In the genomic region with DNA sequence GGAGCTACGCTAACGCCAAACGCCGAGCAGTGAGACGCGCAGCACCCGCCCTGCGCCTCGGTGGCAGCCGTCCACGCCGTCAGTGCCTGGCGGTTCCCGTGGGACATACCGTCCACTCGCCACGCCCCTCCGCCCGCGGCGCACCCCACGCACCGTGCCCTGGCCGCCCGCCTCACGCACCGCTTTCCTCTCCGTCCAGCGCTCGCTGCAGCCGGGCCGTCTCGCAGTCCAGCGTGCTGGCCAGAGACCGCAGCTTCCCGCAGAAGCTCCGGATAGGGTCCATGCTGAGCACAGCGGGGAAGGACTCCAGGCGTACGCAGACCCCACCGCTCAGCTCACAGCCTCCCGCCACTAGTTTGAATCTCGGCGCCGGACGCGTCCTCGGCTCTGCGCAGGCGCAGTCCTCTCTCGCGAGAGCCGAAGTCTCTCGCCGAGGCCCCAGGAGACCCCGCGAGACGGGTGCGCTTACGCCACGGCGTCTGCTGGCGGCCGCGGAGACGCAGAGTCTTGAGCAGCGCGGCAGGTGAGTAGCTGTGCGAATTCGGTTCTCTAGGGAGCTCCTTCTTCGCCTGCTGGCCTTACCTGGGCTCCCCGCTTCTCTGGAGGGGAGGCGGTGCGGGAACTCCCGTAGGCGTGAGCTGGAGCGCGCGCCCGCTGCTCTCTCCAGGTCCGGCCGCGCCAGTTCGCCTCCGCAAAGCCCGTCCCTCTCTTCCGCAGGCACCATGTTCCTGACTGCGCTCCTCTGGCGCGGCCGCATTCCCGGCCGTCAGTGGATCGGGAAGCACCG, we compare ENCODE assay signal across 1 cellular context.
TF ChIP-seq lines count a peak whose summit lies in the region.

A gene (plus strand): TSS at position 464 of the 787 bp plus-strand sequence. CDS start 259 bp downstream, at position 723.
A gene (minus strand): TSS at position 358 of the 787 bp plus-strand sequence. CDS start 75 bp downstream, at position 283.

TF ChIP-seq in GM12878, 131 proteins besides CTCF, POLR2A, EP300 and RAD21 (continues in another document):
- TF ChIP-seq, protein P1, sequence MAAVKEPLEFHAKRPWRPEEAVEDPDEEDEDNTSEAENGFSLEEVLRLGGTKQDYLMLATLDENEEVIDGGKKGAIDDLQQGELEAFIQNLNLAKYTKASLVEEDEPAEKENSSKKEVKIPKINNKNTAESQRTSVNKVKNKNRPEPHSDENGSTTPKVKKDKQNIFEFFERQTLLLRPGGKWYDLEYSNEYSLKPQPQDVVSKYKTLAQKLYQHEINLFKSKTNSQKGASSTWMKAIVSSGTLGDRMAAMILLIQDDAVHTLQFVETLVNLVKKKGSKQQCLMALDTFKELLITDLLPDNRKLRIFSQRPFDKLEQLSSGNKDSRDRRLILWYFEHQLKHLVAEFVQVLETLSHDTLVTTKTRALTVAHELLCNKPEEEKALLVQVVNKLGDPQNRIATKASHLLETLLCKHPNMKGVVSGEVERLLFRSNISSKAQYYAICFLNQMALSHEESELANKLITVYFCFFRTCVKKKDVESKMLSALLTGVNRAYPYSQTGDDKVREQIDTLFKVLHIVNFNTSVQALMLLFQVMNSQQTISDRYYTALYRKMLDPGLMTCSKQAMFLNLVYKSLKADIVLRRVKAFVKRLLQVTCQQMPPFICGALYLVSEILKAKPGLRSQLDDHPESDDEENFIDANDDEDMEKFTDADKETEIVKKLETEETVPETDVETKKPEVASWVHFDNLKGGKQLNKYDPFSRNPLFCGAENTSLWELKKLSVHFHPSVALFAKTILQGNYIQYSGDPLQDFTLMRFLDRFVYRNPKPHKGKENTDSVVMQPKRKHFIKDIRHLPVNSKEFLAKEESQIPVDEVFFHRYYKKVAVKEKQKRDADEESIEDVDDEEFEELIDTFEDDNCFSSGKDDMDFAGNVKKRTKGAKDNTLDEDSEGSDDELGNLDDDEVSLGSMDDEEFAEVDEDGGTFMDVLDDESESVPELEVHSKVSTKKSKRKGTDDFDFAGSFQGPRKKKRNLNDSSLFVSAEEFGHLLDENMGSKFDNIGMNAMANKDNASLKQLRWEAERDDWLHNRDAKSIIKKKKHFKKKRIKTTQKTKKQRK (IDR thresholded peaks at IDR 0.05; ENCODE audit: low read depth, low read length) = no peak
- TF ChIP-seq IRF4 (IDR thresholded peaks at IDR 0.05; ENCODE audit: low read depth, low read length) (peak; percentile 22; the same call in 1 of the 2 replicates), ETV6 (conservative IDR thresholded peaks at IDR 0.05 in 1 of 2, IDR thresholded peaks at IDR 0.05 in 1 of 2; ENCODE audit: borderline replicate concordance in 1 of 2, low read depth in 1 of 2) (no peak), FOS (IDR thresholded peaks at IDR 0.05; ENCODE audit: borderline replicate concordance, extremely low read depth, insufficient read length) (no peak), KAT2A (conservative IDR thresholded peaks at IDR 0.05; ENCODE audit: control insufficient read depth, low read depth, low read length) (no peak), RELA (IDR thresholded peaks at IDR 0.05; ENCODE audit: borderline replicate concordance, partially characterized antibody) (no peak), MYB (IDR thresholded peaks at IDR 0.05; ENCODE audit: borderline replicate concordance, low read depth, low read length) (no peak), SUZ12 (IDR thresholded peaks at IDR 0.05; ENCODE audit: unreplicated experiment) (no peak), PML (IDR thresholded peaks at IDR 0.05; ENCODE audit: low read length) (peak; percentile 92), IKZF2 (IDR thresholded peaks at IDR 0.05) (peak; percentile 75 to 76; a peak in 2 of 4 replicates), TCF12 (IDR thresholded peaks at IDR 0.05; ENCODE audit: low read depth, low read length) (no peak), ESRRA (IDR thresholded peaks at IDR 0.05; ENCODE audit: low read length) (no peak), CBX3 (IDR thresholded peaks at IDR 0.05; ENCODE audit: borderline replicate concordance, low read depth) (no peak), SMARCA5 (IDR thresholded peaks at IDR 0.05) (no peak; the same call in 1 of the 2 replicates), BMI1 (IDR thresholded peaks at IDR 0.05; ENCODE audit: borderline replicate concordance) (no peak), CEBPB (IDR thresholded peaks at IDR 0.05; ENCODE audit: borderline replicate concordance in 1 of 2, low read depth in 2 of 2, low read length in 2 of 2) (no peak), MEF2B (IDR thresholded peaks at IDR 0.05; ENCODE audit: partially characterized antibody, poor library complexity, severe bottlenecking) (peak; percentile 90), STAT3 (IDR thresholded peaks at IDR 0.05; ENCODE audit: low read depth, low read length) (no peak), CREM (IDR thresholded peaks at IDR 0.05; ENCODE audit: low read depth) (peak; percentile 26; the same call in 1 of the 2 replicates), IKZF1 (conservative IDR thresholded peaks at IDR 0.05) (peak; percentile 91), STAT1 (conservative IDR thresholded peaks at IDR 0.05) (0 out of 2 replicates have a peak, but pooled peaks have one; percentile 33), EZH2 (IDR thresholded peaks at IDR 0.05; ENCODE audit: borderline replicate concordance, control insufficient read depth, low read depth, low read length) (no peak), CHD4 (IDR thresholded peaks at IDR 0.05) (no peak), EGR1 (IDR thresholded peaks at IDR 0.05; ENCODE audit: borderline replicate concordance in 1 of 2, low read depth in 2 of 2, low read length in 2 of 2) (peak in 1 of 2 experiments; percentile 10; a peak in 2 of 3 replicates), SMAD5 (IDR thresholded peaks at IDR 0.05; ENCODE audit: low read depth) (peak; percentile 79; the same call in 1 of the 2 replicates), CHD1 (IDR thresholded peaks at IDR 0.05; ENCODE audit: low read depth, low read length) (no peak), RCOR1 (conservative IDR thresholded peaks at IDR 0.05; ENCODE audit: low read depth, low read length) (peak; percentile 100), NRF1 (conservative IDR thresholded peaks at IDR 0.05; ENCODE audit: low read depth, low read length) (peak; percentile 70), LARP7 (IDR thresholded peaks at IDR 0.05) (peak; percentile 84), WRNIP1 (IDR thresholded peaks at IDR 0.05; ENCODE audit: borderline replicate concordance, low read depth, low read length) (no peak), PAX8 (IDR thresholded peaks at IDR 0.05) (no peak), EED (IDR thresholded peaks at IDR 0.05; ENCODE audit: low read depth) (no peak), NR2C1 (IDR thresholded peaks at IDR 0.05) (no peak), SPI1 (IDR thresholded peaks at IDR 0.05; ENCODE audit: borderline replicate concordance, insufficient read depth, low read depth, low read length) (no peak), RUNX3 (IDR thresholded peaks at IDR 0.05; ENCODE audit: low read length) (peak; percentile 14; the same call in 1 of the 2 replicates), FOXM1 (IDR thresholded peaks at IDR 0.05; ENCODE audit: low read depth, low read length) (peak; percentile 39; the same call in 1 of the 2 replicates)
- TF ChIP-seq, protein P2, sequence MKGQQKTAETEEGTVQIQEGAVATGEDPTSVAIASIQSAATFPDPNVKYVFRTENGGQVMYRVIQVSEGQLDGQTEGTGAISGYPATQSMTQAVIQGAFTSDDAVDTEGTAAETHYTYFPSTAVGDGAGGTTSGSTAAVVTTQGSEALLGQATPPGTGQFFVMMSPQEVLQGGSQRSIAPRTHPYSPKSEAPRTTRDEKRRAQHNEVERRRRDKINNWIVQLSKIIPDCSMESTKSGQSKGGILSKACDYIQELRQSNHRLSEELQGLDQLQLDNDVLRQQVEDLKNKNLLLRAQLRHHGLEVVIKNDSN (IDR thresholded peaks at IDR 0.05; ENCODE audit: borderline replicate concordance, extremely low read length, insufficient read depth, low read depth, low read length) = no peak
- TF ChIP-seq, protein P3, sequence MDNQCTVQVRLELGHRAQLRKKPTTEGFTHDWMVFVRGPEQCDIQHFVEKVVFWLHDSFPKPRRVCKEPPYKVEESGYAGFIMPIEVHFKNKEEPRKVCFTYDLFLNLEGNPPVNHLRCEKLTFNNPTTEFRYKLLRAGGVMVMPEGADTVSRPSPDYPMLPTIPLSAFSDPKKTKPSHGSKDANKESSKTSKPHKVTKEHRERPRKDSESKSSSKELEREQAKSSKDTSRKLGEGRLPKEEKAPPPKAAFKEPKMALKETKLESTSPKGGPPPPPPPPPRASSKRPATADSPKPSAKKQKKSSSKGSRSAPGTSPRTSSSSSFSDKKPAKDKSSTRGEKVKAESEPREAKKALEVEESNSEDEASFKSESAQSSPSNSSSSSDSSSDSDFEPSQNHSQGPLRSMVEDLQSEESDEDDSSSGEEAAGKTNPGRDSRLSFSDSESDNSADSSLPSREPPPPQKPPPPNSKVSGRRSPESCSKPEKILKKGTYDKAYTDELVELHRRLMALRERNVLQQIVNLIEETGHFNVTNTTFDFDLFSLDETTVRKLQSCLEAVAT (IDR thresholded peaks at IDR 0.05) = no peak
- TF ChIP-seq, protein P4, sequence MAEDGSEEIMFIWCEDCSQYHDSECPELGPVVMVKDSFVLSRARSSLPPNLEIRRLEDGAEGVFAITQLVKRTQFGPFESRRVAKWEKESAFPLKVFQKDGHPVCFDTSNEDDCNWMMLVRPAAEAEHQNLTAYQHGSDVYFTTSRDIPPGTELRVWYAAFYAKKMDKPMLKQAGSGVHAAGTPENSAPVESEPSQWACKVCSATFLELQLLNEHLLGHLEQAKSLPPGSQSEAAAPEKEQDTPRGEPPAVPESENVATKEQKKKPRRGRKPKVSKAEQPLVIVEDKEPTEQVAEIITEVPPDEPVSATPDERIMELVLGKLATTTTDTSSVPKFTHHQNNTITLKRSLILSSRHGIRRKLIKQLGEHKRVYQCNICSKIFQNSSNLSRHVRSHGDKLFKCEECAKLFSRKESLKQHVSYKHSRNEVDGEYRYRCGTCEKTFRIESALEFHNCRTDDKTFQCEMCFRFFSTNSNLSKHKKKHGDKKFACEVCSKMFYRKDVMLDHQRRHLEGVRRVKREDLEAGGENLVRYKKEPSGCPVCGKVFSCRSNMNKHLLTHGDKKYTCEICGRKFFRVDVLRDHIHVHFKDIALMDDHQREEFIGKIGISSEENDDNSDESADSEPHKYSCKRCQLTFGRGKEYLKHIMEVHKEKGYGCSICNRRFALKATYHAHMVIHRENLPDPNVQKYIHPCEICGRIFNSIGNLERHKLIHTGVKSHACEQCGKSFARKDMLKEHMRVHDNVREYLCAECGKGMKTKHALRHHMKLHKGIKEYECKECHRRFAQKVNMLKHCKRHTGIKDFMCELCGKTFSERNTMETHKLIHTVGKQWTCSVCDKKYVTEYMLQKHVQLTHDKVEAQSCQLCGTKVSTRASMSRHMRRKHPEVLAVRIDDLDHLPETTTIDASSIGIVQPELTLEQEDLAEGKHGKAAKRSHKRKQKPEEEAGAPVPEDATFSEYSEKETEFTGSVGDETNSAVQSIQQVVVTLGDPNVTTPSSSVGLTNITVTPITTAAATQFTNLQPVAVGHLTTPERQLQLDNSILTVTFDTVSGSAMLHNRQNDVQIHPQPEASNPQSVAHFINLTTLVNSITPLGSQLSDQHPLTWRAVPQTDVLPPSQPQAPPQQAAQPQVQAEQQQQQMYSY (CRISPR knock-in tag; IDR thresholded peaks at IDR 0.05) = no peak
- TF ChIP-seq, protein P5, sequence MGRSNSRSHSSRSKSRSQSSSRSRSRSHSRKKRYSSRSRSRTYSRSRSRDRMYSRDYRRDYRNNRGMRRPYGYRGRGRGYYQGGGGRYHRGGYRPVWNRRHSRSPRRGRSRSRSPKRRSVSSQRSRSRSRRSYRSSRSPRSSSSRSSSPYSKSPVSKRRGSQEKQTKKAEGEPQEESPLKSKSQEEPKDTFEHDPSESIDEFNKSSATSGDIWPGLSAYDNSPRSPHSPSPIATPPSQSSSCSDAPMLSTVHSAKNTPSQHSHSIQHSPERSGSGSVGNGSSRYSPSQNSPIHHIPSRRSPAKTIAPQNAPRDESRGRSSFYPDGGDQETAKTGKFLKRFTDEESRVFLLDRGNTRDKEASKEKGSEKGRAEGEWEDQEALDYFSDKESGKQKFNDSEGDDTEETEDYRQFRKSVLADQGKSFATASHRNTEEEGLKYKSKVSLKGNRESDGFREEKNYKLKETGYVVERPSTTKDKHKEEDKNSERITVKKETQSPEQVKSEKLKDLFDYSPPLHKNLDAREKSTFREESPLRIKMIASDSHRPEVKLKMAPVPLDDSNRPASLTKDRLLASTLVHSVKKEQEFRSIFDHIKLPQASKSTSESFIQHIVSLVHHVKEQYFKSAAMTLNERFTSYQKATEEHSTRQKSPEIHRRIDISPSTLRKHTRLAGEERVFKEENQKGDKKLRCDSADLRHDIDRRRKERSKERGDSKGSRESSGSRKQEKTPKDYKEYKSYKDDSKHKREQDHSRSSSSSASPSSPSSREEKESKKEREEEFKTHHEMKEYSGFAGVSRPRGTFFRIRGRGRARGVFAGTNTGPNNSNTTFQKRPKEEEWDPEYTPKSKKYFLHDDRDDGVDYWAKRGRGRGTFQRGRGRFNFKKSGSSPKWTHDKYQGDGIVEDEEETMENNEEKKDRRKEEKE (IDR thresholded peaks at IDR 0.05) = no peak
- TF ChIP-seq, protein P6, sequence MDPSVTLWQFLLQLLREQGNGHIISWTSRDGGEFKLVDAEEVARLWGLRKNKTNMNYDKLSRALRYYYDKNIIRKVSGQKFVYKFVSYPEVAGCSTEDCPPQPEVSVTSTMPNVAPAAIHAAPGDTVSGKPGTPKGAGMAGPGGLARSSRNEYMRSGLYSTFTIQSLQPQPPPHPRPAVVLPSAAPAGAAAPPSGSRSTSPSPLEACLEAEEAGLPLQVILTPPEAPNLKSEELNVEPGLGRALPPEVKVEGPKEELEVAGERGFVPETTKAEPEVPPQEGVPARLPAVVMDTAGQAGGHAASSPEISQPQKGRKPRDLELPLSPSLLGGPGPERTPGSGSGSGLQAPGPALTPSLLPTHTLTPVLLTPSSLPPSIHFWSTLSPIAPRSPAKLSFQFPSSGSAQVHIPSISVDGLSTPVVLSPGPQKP (IDR thresholded peaks at IDR 0.05; ENCODE audit: low read depth, low read length) = no peak
- TF ChIP-seq, protein P7, sequence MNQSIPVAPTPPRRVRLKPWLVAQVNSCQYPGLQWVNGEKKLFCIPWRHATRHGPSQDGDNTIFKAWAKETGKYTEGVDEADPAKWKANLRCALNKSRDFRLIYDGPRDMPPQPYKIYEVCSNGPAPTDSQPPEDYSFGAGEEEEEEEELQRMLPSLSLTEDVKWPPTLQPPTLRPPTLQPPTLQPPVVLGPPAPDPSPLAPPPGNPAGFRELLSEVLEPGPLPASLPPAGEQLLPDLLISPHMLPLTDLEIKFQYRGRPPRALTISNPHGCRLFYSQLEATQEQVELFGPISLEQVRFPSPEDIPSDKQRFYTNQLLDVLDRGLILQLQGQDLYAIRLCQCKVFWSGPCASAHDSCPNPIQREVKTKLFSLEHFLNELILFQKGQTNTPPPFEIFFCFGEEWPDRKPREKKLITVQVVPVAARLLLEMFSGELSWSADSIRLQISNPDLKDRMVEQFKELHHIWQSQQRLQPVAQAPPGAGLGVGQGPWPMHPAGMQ (IDR thresholded peaks at IDR 0.05; ENCODE audit: borderline replicate concordance) = peak; percentile 92
